10 cellular contexts compared by ENCODE assay signal in genomic region chr4:145218251-145218650, GRCh38. TPM values are rescaled to one million over a fixed set of nuclear protein-coding genes. Genes with fewer than 3 reads are reported as not detected.
DNase-seq lines count a peak whose midpoint lies in the region; ATAC-seq, FAIRE-seq and TF ChIP-seq lines count a peak whose summit lies in the region.
"Had no signal": no experiment of that assay in that cellular context is flagged by ENCODE, and none has a peak within 500 bp of the region (broad histone marks: within the 10 kb centered on the region; RNA-seq: fewer than 3 reads in every experiment).

No MANE protein-coding gene starts in this region.

- H3K36me3 ChIP-seq in GM12878 (ENCODE audit: control insufficient read depth in 2 of 2, insufficient read depth in 2 of 2, low read length in 1 of 2) (no peaks in the 10 kb centered on the region), stomach (no peaks in the 10 kb centered on the region)
- H3K36me3 ChIP-seq: neutrophil had no signal

- in situ Hi-C loops in GM13977 (cut with MboI; ENCODE audit: low pct_unique_long_range_greater_than_20kb, low sequenced_read_pairs, unreplicated experiment) (loop anchor here (25.0 kb wide), 1 partner anchor 394 kb away; the partner anchor contains the start of gene MMAA), GM12878 (cut with MboI) (no loop called here)

- TF ChIP-seq POLR2A in GM12878 (IDR thresholded peaks at IDR 0.05; ENCODE audit: low read depth, low read length) (no peak), stomach (IDR thresholded peaks at IDR 0.05) (no peak)

- CTCF ChIA-PET in GM12878 (lab: Yijun Ruan, JAX) = interaction anchor here (0.7 to 3.6 kb wide), 11 partner anchors 9 to 405 kb away, joined by 3 to 61 read pairs (median 12); no protein-coding TSS in a partner anchor

- H3K4me3 ChIP-seq in GM12878 = no peak overlapping the region
- no peak overlapping the region for H3K4me3 ChIP-seq in stomach

- H3K9me3 ChIP-seq in GM12878 (replicated peaks; ENCODE audit: control insufficient read depth, insufficient read depth, low read length) = no peaks in the 10 kb centered on the region; the same call in 2 of the 3 replicates
- no peaks in the 10 kb centered on the region for H3K9me3 ChIP-seq in stomach
- H3K9me3 ChIP-seq: neutrophil had no signal

- BruUV-seq in GM12878 (replicated peaks; lab: Mats Ljungman, UMichigan) = no TSS peak

- peak; percentile 23 for DNase-seq in GM13977 (ENCODE audit: low spot score)
- DNase-seq in GM12878 (ENCODE audit: low read depth, low spot score) = peak; percentile 20
- no peak for DNase-seq in stomach
- no peak for DNase-seq in stimulated activated naive CD8-positive, alpha-beta T cell treated with anti-CD3 and anti-CD28 coated beads, Interleukin-15, Interleukin-2, amounts not matched to agents 100 U/mL and 50 U/mL, for 24 hours
- DNase-seq in SKM-1 treated with dmso at 0.1 percent for 144 hours (lab: John Stamatoyannopoulos, UW; ENCODE audit: unreplicated experiment) = no peak
- DNase-seq in HT-29 (ENCODE audit: low spot score) = no peak
- DNase-seq: SIG-M5 had no signal

- ATAC-seq in GM21360 (IDR thresholded peaks at IDR 0.05; ENCODE audit: unreplicated experiment) (peak; percentile 89), HG03064 (IDR thresholded peaks at IDR 0.05; ENCODE audit: low read depth, unreplicated experiment) (peak; percentile 83), GM12878 (peak; percentile 90)
- ATAC-seq in stimulated activated naive CD8-positive, alpha-beta T cell treated with anti-CD3 and anti-CD28 coated beads, Interleukin-15, Interleukin-2, amounts not matched to agents 100 U/mL and 50 U/mL, for 24 hours = no peak

- RAD21 ChIA-PET in GM12878 (lab: Charles Lee; ENCODE audit: unreplicated experiment) = interaction anchor here (0.7 to 3.7 kb wide), 14 partner anchors 9 to 405 kb away, joined by 3 to 31 read pairs (median 4); no protein-coding TSS in a partner anchor

- H2AFZ ChIP-seq in GM12878 (ENCODE audit: control insufficient read depth, low read depth, low read length) = peak overlapping the region; percentile 22

- peaks cover 3% of the 10 kb centered on the region; the same call in 1 of the 2 replicates for H3K4me1 ChIP-seq in GM12878 (ENCODE audit: control insufficient read depth, insufficient read depth, low read length)
- H3K4me1 ChIP-seq in stomach = no peaks in the 10 kb centered on the region

- no peaks in the 10 kb centered on the region for H4K20me1 ChIP-seq in GM12878 (ENCODE audit: control insufficient read depth, insufficient read depth)

- intact Hi-C loops in GM12878 (cut with micrococcal nuclease; ENCODE audit: unreplicated experiment) (no loop called here), stomach (cut with DNase I; ENCODE audit: low total_unique reads) (no loop called here)

- peak overlapping the region; percentile 39; the same call in 1 of the 2 replicates for H3K4me2 ChIP-seq in GM12878 (ENCODE audit: control insufficient read depth, insufficient read depth)

- peak; percentile 31 for FAIRE-seq in GM12878 (lab: Jason Lieb, UNC)

- TF ChIP-seq CTCF in GM13977 (IDR thresholded peaks at IDR 0.05; ENCODE audit: extremely low read depth, insufficient read depth, missing control alignments) (no peak), GM12878 (IDR thresholded peaks at IDR 0.05 in 2 of 3, conservative IDR thresholded peaks at IDR 0.05 in 1 of 3; ENCODE audit: control insufficient read depth in 2 of 3, extremely low read depth in 1 of 3, insufficient read depth in 1 of 3, low read depth in 3 of 3, low read length in 3 of 3) (no peak), stomach (IDR thresholded peaks at IDR 0.05) (no peak)

- SMC1A ChIA-PET in GM12878 (lab: Charles Lee; ENCODE audit: uncharacterized antibody, unreplicated experiment) = interaction anchor here (0.7 to 3.8 kb wide), 18 partner anchors 8 to 414 kb away, joined by 3 to 38 read pairs (median 4); no protein-coding TSS in a partner anchor

- WGBS in GM12878 (ENCODE audit: insufficient coverage, insufficient replicate concordance, low lambda C conversion rate, missing lambda C conversion rate) = 20% methylated on average over 3 of the region's 3 CpGs
- 54 to 63% (median 59%) methylated on average over 3 of the region's 3 CpGs for WGBS in stomach, 5 donors

- no peaks in the 10 kb centered on the region for H3K79me2 ChIP-seq in GM12878 (ENCODE audit: control insufficient read depth, insufficient read depth, low read length)

- H3K27ac ChIP-seq in GM12878 (ENCODE audit: control insufficient read depth, insufficient read depth) (no peak overlapping the region), stomach (no peak overlapping the region)
- H3K27ac ChIP-seq: neutrophil had no signal

- H3K27me3 ChIP-seq in GM12878 (replicated peaks in 1 of 2; ENCODE audit: control insufficient read depth in 2 of 2, insufficient read depth in 2 of 2, low read length in 1 of 2) = no peaks in the 10 kb centered on the region
- H3K27me3 ChIP-seq in stomach = no peaks in the 10 kb centered on the region
- H3K27me3 ChIP-seq: neutrophil had no signal

- no peak for TF ChIP-seq RAD21 in GM12878 (IDR thresholded peaks at IDR 0.05; ENCODE audit: insufficient read depth, low read depth, low read length)

- TF ChIP-seq EP300 in GM12878 (IDR thresholded peaks at IDR 0.05; ENCODE audit: borderline replicate concordance in 1 of 2, control insufficient read depth in 1 of 2, low read depth in 2 of 2, low read length in 2 of 2) (no peak), stomach (IDR thresholded peaks at IDR 0.05) (no peak)

- POLR2A ChIA-PET in GM12878 (lab: Charles Lee) = no interaction called here

- no peak overlapping the region for H3K9ac ChIP-seq in GM12878 (ENCODE audit: control insufficient read depth, insufficient read depth, low read length)

TF ChIP-seq in GM12878, 131 proteins besides CTCF, POLR2A, EP300 and RAD21:
- TF ChIP-seq MEF2B (IDR thresholded peaks at IDR 0.05; ENCODE audit: partially characterized antibody, poor library complexity, severe bottlenecking) (no peak), EED (IDR thresholded peaks at IDR 0.05; ENCODE audit: low read depth) (0 out of 2 replicates have a peak, but pooled peaks have one; percentile 19), POU2F2 (IDR thresholded peaks at IDR 0.05; ENCODE audit: borderline replicate concordance, low read depth, low read length) (peak; percentile 69; the same call in 2 of the 3 replicates)
TF ChIP-seq in GM12878: peak in this region for 2.

RNA-seq across cellular contexts. Expression of gene OTUD4, which starts 37.9 kb away (rescaled TPM):
- total RNA-seq in GM12878 (2013; cell fraction: nucleolus; rRNA removed) = 119 and 122 TPM in 2 replicates
- total RNA-seq in GM12878 (2014; rRNA removed) (14.1 and 15.5 TPM in 2 replicates), GM12878 (2014; rRNA removed; fragmentation: Illumina TruSeq; extraction: Trizol) (16.1 and 17.2 TPM in 2 replicates), GM12878 (2021) (21.4 and 22.8 TPM in 2 replicates), stomach (10 to 100 TPM in 4 of 5 donors, 1 to 10 TPM in 1; 6.4 to 53.8 (median 39.7) TPM)
- polyA plus RNA-seq in GM12878 (2011; ENCODE audit: low read depth) = 5.8 TPM
- polyA plus RNA-seq in GM12878 (2011; rRNA removed) (26.3 and 35.0 TPM in 2 replicates), GM12878 (2014; fragmentation: Illumina TruSeq; extraction: Trizol) (19.2 and 25.2 TPM in 2 replicates), GM12878 (2014; fragmentation: Nextera tagmentation; extraction: Ambion mirVana) (1 to 10 TPM; 2.8 to 4.4 TPM), GM12878 (2014; rRNA removed) (10.0 and 13.0 TPM in 2 replicates), GM12878 (2016; fragmentation: Nextera tagmentation; extraction: Ambion mirVana) (1 to 10 TPM; 2.2 to 8.3 TPM), stomach (1 to 10 TPM; 5.2 to 7.3 (median 5.2) TPM)
- polyA plus RNA-seq in GM12878 (2011; cell fraction: cytosol; rRNA removed) = 12.1 and 13.0 TPM in 2 replicates
- 40.0 and 42.7 TPM in 2 replicates for polyA plus RNA-seq in GM12878 (2011; cell fraction: nucleus; rRNA removed)
- polyA plus RNA-seq in GM12878 (2012) = 8.4 and 9.3 TPM in 2 replicates
- 35.2 and 36.7 TPM in 2 replicates for polyA minus RNA-seq in GM12878 (2011; rRNA and poly(A)+ RNA removed)
- polyA minus RNA-seq in GM12878 (2011; cell fraction: cytosol; rRNA and poly(A)+ RNA removed) = 10.3 and 10.6 TPM in 2 replicates
- polyA minus RNA-seq in GM12878 (2011; cell fraction: nucleus; rRNA and poly(A)+ RNA removed) = 39.0 and 66.1 TPM in 2 replicates
- 10.0 and 11.1 TPM in 2 replicates for total RNA-seq in HT-29 (2014; rRNA removed; shearing (Covaris generic))

Comparison
In these comparisons a context has a peak if more than half of its experiments do, and no peak if none do; other contexts are left out.
1. DNase-seq: peak in GM13977 (single experiment) and GM12878 (single experiment); none in stomach (single experiment), stimulated activated naive CD8-positive, alpha-beta T cell treated with anti-CD3 and anti-CD28 coated beads, Interleukin-15, Interleukin-2, amounts not matched to agents 100 U/mL and 50 U/mL, for 24 hours (single experiment), SKM-1 treated with dmso at 0.1 percent for 144 hours (single experiment) and HT-29 (single experiment).